ENCODE assay signal across 12 cellular contexts in genomic region chr16:87856796-87857228, GRCh38. TPM values are rescaled to one million over a fixed set of nuclear protein-coding genes. Genes with fewer than 3 reads are reported as not detected.
DNase-seq lines count a peak whose midpoint lies in the region; ATAC-seq, FAIRE-seq and TF ChIP-seq lines count a peak whose summit lies in the region.
"Had no signal": no experiment of that assay in that cellular context is flagged by ENCODE, and none has a peak within 500 bp of the region (broad histone marks: within the 10 kb centered on the region; RNA-seq: fewer than 3 reads in every experiment).

No MANE protein-coding gene starts in this region.

- peak overlapping the region; percentile 75 for H3K27ac Mint-ChIP-seq in astrocyte (ENCODE audit: unreplicated experiment)
- H3K27ac Mint-ChIP-seq in naive thymus-derived CD8-positive, alpha-beta T cell, result peak overlapping the region in 7 of 10 donors; percentile 31 to 85 (median 66)

- TF ChIP-seq CTCF in heart right ventricle (IDR thresholded peaks at IDR 0.05), result no peak
- no peak for TF ChIP-seq CTCF in astrocyte (IDR thresholded peaks at IDR 0.05; ENCODE audit: insufficient read depth, low read depth, low read length)
- no peak for TF ChIP-seq CTCF in upper lobe of right lung (IDR thresholded peaks at IDR 0.05)
- no peak for TF ChIP-seq CTCF in GM13977 (IDR thresholded peaks at IDR 0.05; ENCODE audit: extremely low read depth, insufficient read depth, missing control alignments)

- intact Hi-C loops in right cardiac atrium (cut with DNase I), result no loop called here
- intact Hi-C loops in heart right ventricle (cut with DNase I), result loop anchor here in 2 of 10 donors (10.0 kb wide), 1 partner anchor 48 kb away; no protein-coding TSS in a partner anchor
- intact Hi-C loops in upper lobe of right lung (cut with DNase I), result no loop called here

- peak overlapping the region; percentile 8 for H3K4me2 ChIP-seq in astrocyte (ENCODE audit: low read length)

- DNase-seq in right cardiac atrium (peak in 2 of 3 donors; percentile 28 to 53), heart right ventricle (no peak), astrocyte (ENCODE audit: low read depth) (no peak), upper lobe of right lung (no peak), NCI-H2171 treated with DMSO at 0.1 percent for 48 hours (lab: John Stamatoyannopoulos, UW) (no peak), AG08396 (ENCODE audit: low spot score) (no peak), GM13977 (ENCODE audit: low spot score) (no peak)
- DNase-seq in naive thymus-derived CD8-positive, alpha-beta T cell, result no peak
- DNase-seq: kidney glomerular epithelial cell had no signal

- 75% methylated on average over 15 of the region's 15 CpGs for WGBS in right cardiac atrium
- WGBS in heart right ventricle, 2 donors, result 79 to 92% methylated on average over 15 of the region's 15 CpGs

- no peaks in the 10 kb centered on the region for H3K27me3 Mint-ChIP-seq in astrocyte (ENCODE audit: low read depth, unreplicated experiment)
- H3K27me3 Mint-ChIP-seq in naive thymus-derived CD8-positive, alpha-beta T cell, result no peaks in the 10 kb centered on the region

- H3K4me1 ChIP-seq in right cardiac atrium (ENCODE audit: control insufficient read depth, insufficient read depth, low read length) (peaks cover 2% of the 10 kb centered on the region), heart right ventricle (peaks cover 7 to 75% (median 32%) of the 10 kb centered on the region in 9 donors), astrocyte (ENCODE audit: insufficient read depth, low read length) (peaks cover 47% of the 10 kb centered on the region), upper lobe of right lung (peaks cover 22% of the 10 kb centered on the region)

- no peak overlapping the region for H3K4me3 Mint-ChIP-seq in astrocyte (ENCODE audit: unreplicated experiment)
- peak overlapping the region in 8 of 10 donors; percentile 22 to 78 (median 60) for H3K4me3 Mint-ChIP-seq in naive thymus-derived CD8-positive, alpha-beta T cell

- H3K27ac ChIP-seq in right cardiac atrium (ENCODE audit: low read length), result peak overlapping the region; percentile 22
- peak overlapping the region in 5 of 10 donors; percentile 12 to 96 (median 58) for H3K27ac ChIP-seq in heart right ventricle
- H3K27ac ChIP-seq in astrocyte (ENCODE audit: low read depth, low read length), result peak overlapping the region; percentile 33
- H3K27ac ChIP-seq in upper lobe of right lung, result peak overlapping the region; percentile 71

- no peak for FAIRE-seq in astrocyte (lab: Jason Lieb, UNC)
- FAIRE-seq: D721Med, endometrium, GM19239 had no signal

- ATAC-seq in right cardiac atrium (no peak), heart right ventricle (no peak), upper lobe of right lung (no peak)
- ATAC-seq in naive thymus-derived CD8-positive, alpha-beta T cell, result no peak

- in situ Hi-C loops in GM13977 (cut with MboI; ENCODE audit: low pct_unique_long_range_greater_than_20kb, low sequenced_read_pairs, unreplicated experiment), result no loop called here

- H2AFZ ChIP-seq in astrocyte (ENCODE audit: low read depth, low read length), result no peak overlapping the region

- peaks cover 13% of the 10 kb centered on the region for H3K36me3 Mint-ChIP-seq in astrocyte (ENCODE audit: low read depth, unreplicated experiment)
- H3K36me3 Mint-ChIP-seq in naive thymus-derived CD8-positive, alpha-beta T cell, result peaks cover 0 to 2% (median 0%) of the 10 kb centered on the region in 3 donors

- H3K36me3 ChIP-seq in heart right ventricle (no peaks in the 10 kb centered on the region), astrocyte (ENCODE audit: insufficient read depth, low read length) (peaks cover 2% of the 10 kb centered on the region), upper lobe of right lung (no peaks in the 10 kb centered on the region)

- no peaks in the 10 kb centered on the region for H3K9me3 Mint-ChIP-seq in astrocyte (ENCODE audit: unreplicated experiment)
- no peaks in the 10 kb centered on the region for H3K9me3 Mint-ChIP-seq in naive thymus-derived CD8-positive, alpha-beta T cell

- peaks cover 99% of the 10 kb centered on the region for H3K79me2 ChIP-seq in astrocyte (ENCODE audit: insufficient read depth, low read length)

- H3K4me3 ChIP-seq in right cardiac atrium (ENCODE audit: low read length) (no peak overlapping the region), heart right ventricle (peak overlapping the region in 1 of 10 donors; percentile 43), astrocyte (ENCODE audit: insufficient read depth, low read depth, low read length) (no peak overlapping the region), upper lobe of right lung (peak overlapping the region; percentile 14)

- peaks cover 56% of the 10 kb centered on the region for H3K4me1 Mint-ChIP-seq in astrocyte (ENCODE audit: low read depth, unreplicated experiment)
- peaks cover 8 to 46% (median 26%) of the 10 kb centered on the region in 4 donors for H3K4me1 Mint-ChIP-seq in naive thymus-derived CD8-positive, alpha-beta T cell

- H3K27me3 ChIP-seq in right cardiac atrium (ENCODE audit: control insufficient read depth, insufficient read depth), result no peaks in the 10 kb centered on the region
- peaks cover 0 to 4% (median 0%) of the 10 kb centered on the region in 7 donors for H3K27me3 ChIP-seq in heart right ventricle
- H3K27me3 ChIP-seq in astrocyte (ENCODE audit: insufficient read depth, low read length), result no peaks in the 10 kb centered on the region
- no peaks in the 10 kb centered on the region for H3K27me3 ChIP-seq in upper lobe of right lung

- no peaks in the 10 kb centered on the region for H3K9me3 ChIP-seq in right cardiac atrium (ENCODE audit: control insufficient read depth, low read length)
- H3K9me3 ChIP-seq in heart right ventricle, result no peaks in the 10 kb centered on the region
- no peaks in the 10 kb centered on the region for H3K9me3 ChIP-seq in astrocyte (ENCODE audit: insufficient read depth, low read depth, low read length)
- H3K9me3 ChIP-seq in upper lobe of right lung, result no peaks in the 10 kb centered on the region

- H3K9ac ChIP-seq in astrocyte (ENCODE audit: low read length), result peak overlapping the region; percentile 25

- H4K20me1 ChIP-seq in astrocyte (ENCODE audit: insufficient read depth, low read length), result peaks cover 92% of the 10 kb centered on the region

- POLR2A ChIA-PET in naive thymus-derived CD8-positive, alpha-beta T cell (lab: Charles Lee), result interaction anchor here (1.2 to 2.3 kb wide), 4 partner anchors 9 to 91 kb away, joined by 4 to 19 read pairs (median 6); partner anchors contain the start of genes KLHDC4 and SLC7A5

RNA-seq across cellular contexts. Expression of gene SLC7A5, which starts 12.5 kb away (rescaled TPM):
- 10 to 100 TPM in 2 of 4 donors, 1 to 10 TPM in 2; 6.6 to 23.3 (median 10.3) TPM for total RNA-seq in right cardiac atrium
- polyA plus RNA-seq in right cardiac atrium, result 11.6 TPM
- 10 to 100 TPM in 2 of 10 donors, 1 to 10 TPM in 8; 1.2 to 15.3 (median 4.1) TPM for total RNA-seq in heart right ventricle
- polyA plus RNA-seq in heart right ventricle, result 1 to 10 TPM; 3.5 to 4.7 TPM
- total RNA-seq in astrocyte, result 815 and 816 TPM in 2 replicates
- total RNA-seq in naive thymus-derived CD8-positive, alpha-beta T cell, result 10 to 100 TPM; 18.0 to 20.7 TPM
- polyA plus RNA-seq in naive thymus-derived CD8-positive, alpha-beta T cell, result 1 to 10 TPM; 2.0 to 3.6 (median 3.2) TPM
- 13.5 TPM for total RNA-seq in upper lobe of right lung

Comparison
In these comparisons a context has a peak if more than half of its experiments do, and no peak if none do; other contexts are left out.
1. DNase-seq: peak in right cardiac atrium (2 of 3); none in heart right ventricle (0 of 2), astrocyte (single experiment), naive thymus-derived CD8-positive, alpha-beta T cell (0 of 10), upper lobe of right lung (single experiment), NCI-H2171 treated with DMSO at 0.1 percent for 48 hours (single experiment), AG08396 (single experiment) and GM13977 (single experiment).
2. RNA of gene SLC7A5, which starts 12.5 kb away (total RNA-seq): 815 to 816 TPM in astrocyte; 18.0 to 20.7 TPM in naive thymus-derived CD8-positive, alpha-beta T cell, 13.5 TPM in upper lobe of right lung (single experiment), 6.6 to 23.3 TPM in right cardiac atrium and 1.2 to 15.3 TPM in heart right ventricle; every median in the first group is over 10 times any median in the second.